In genomic region chr1:230222678-230223077, GRCh38 we compare ENCODE assay signal across 1 cellular context.
TF ChIP-seq lines count a peak whose summit lies in the region.

No MANE protein-coding gene starts in this region.

TF ChIP-seq in HCT116, 20 proteins besides CTCF, POLR2A, EP300 and RAD21 (continued from another document):
- TF ChIP-seq ZBTB33 (IDR thresholded peaks at IDR 0.05; ENCODE audit: extremely low read depth, insufficient replicate concordance, low read length) (no peak), YY1 (IDR thresholded peaks at IDR 0.05; ENCODE audit: extremely low read depth, insufficient replicate concordance, low read depth, low read length) (no peak), SRF (IDR thresholded peaks at IDR 0.05; ENCODE audit: low read depth) (no peak), ZNF274 (IDR thresholded peaks at IDR 0.05; ENCODE audit: low read depth, low read length) (no peak), CBX3 (IDR thresholded peaks at IDR 0.05; ENCODE audit: low read depth) (no peak), TCF7L2 (IDR thresholded peaks at IDR 0.05; ENCODE audit: borderline replicate concordance, extremely low read depth, insufficient read depth, insufficient read length) (no peak), CEBPB (IDR thresholded peaks at IDR 0.05; ENCODE audit: low read depth) (no peak), FOSL1 (IDR thresholded peaks at IDR 0.05; ENCODE audit: low read depth) (no peak), JUND (IDR thresholded peaks at IDR 0.05) (no peak), SIN3A (IDR thresholded peaks at IDR 0.05; ENCODE audit: low read depth) (no peak), ATF3 (IDR thresholded peaks at IDR 0.05) (no peak), ELF1 (IDR thresholded peaks at IDR 0.05; ENCODE audit: borderline replicate concordance, low read depth) (no peak), EGR1 (IDR thresholded peaks at IDR 0.05; ENCODE audit: low read depth) (no peak), POLR2AphosphoS5 (IDR thresholded peaks at IDR 0.05; ENCODE audit: low read depth, low read length) (no peak)
